1 cellular context compared by ENCODE assay signal in genomic region chr12:121893901-121894540, GRCh38.
TF ChIP-seq lines count a peak whose summit lies in the region.

No MANE protein-coding gene starts in this region.

TF ChIP-seq in HepG2, 621 proteins besides CTCF, POLR2A, EP300 and RAD21:
- TF ChIP-seq USF2 (IDR thresholded peaks at IDR 0.05; ENCODE audit: low read depth, low read length) (no peak), USF2 (CRISPR knock-in tag; IDR thresholded peaks at IDR 0.05; ENCODE audit: borderline replicate concordance) (peak; percentile 51; the same call in 1 of the 2 replicates), ZNF558 (CRISPR knock-in tag; IDR thresholded peaks at IDR 0.05; ENCODE audit: borderline replicate concordance) (no peak), ZNF766 (CRISPR knock-in tag; IDR thresholded peaks at IDR 0.05; ENCODE audit: borderline replicate concordance) (no peak), SAP130 (CRISPR knock-in tag; IDR thresholded peaks at IDR 0.05; ENCODE audit: low read depth) (peak; percentile 39), ZNF18 (CRISPR knock-in tag; IDR thresholded peaks at IDR 0.05; ENCODE audit: insufficient replicate concordance) (no peak), ZFAT (CRISPR knock-in tag; conservative IDR thresholded peaks at IDR 0.05) (no peak), TFE3 (CRISPR knock-in tag; IDR thresholded peaks at IDR 0.05) (peak; percentile 47; the same call in 1 of the 2 replicates), ZFP36L1 (CRISPR knock-in tag; IDR thresholded peaks at IDR 0.05) (no peak), CENPX (CRISPR knock-in tag; IDR thresholded peaks at IDR 0.05) (no peak), ZMYM4 (CRISPR knock-in tag; IDR thresholded peaks at IDR 0.05) (no peak), FOXA3 (CRISPR knock-in tag; IDR thresholded peaks at IDR 0.05) (0 out of 2 replicates have a peak, but pooled peaks have one; percentile 14), HNF4A (CRISPR knock-in tag; IDR thresholded peaks at IDR 0.05) (no peak), ZNF362 (CRISPR knock-in tag; IDR thresholded peaks at IDR 0.05; ENCODE audit: borderline replicate concordance) (peak; percentile 72; the same call in 1 of the 2 replicates), NRL (CRISPR knock-in tag; IDR thresholded peaks at IDR 0.05; ENCODE audit: borderline replicate concordance) (no peak), ZFP90 (CRISPR knock-in tag; IDR thresholded peaks at IDR 0.05; ENCODE audit: borderline replicate concordance) (no peak), ZNF782 (CRISPR knock-in tag; IDR thresholded peaks at IDR 0.05; ENCODE audit: borderline replicate concordance) (no peak), FOSL2 (CRISPR knock-in tag; IDR thresholded peaks at IDR 0.05) (peak; percentile 63), ATAD3A (CRISPR knock-in tag; IDR thresholded peaks at IDR 0.05) (no peak), HMGXB4 (CRISPR knock-in tag; IDR thresholded peaks at IDR 0.05; ENCODE audit: borderline replicate concordance in 1 of 2, low read depth in 1 of 2) (0 out of 4 replicates have a peak, but pooled peaks of 1 of the 2 experiments have one; percentile 9)
TF ChIP-seq in HepG2: peak in this region for 7.
